1 cellular context compared by ENCODE assay signal in genomic region chr3:183449791-183450190, GRCh38.
TF ChIP-seq lines count a peak whose summit lies in the region.

No MANE protein-coding gene starts in this region.

TF ChIP-seq in HepG2, 621 proteins besides CTCF, POLR2A, EP300 and RAD21:
- TF ChIP-seq HBP1 (CRISPR knock-in tag; IDR thresholded peaks at IDR 0.05; ENCODE audit: low read depth) (no peak), ZNF337 (CRISPR knock-in tag; IDR thresholded peaks at IDR 0.05; ENCODE audit: borderline replicate concordance, low read depth) (no peak), ZNF839 (CRISPR knock-in tag; IDR thresholded peaks at IDR 0.05; ENCODE audit: borderline replicate concordance) (no peak), KDM6A (CRISPR knock-in tag; IDR thresholded peaks at IDR 0.05; ENCODE audit: low read depth) (no peak), ZBTB33 (CRISPR knock-in tag; IDR thresholded peaks at IDR 0.05) (no peak), ZC3H4 (CRISPR knock-in tag; IDR thresholded peaks at IDR 0.05; ENCODE audit: borderline replicate concordance) (no peak), ZBTB10 (CRISPR knock-in tag; IDR thresholded peaks at IDR 0.05; ENCODE audit: borderline replicate concordance) (no peak), FIP1L1 (IDR thresholded peaks at IDR 0.05; ENCODE audit: borderline replicate concordance, insufficient read depth, low read depth, low read length) (no peak), ZNF567 (CRISPR knock-in tag; IDR thresholded peaks at IDR 0.05; ENCODE audit: borderline replicate concordance) (no peak), LRRFIP1 (CRISPR knock-in tag; conservative IDR thresholded peaks at IDR 0.05) (no peak), ZFX (CRISPR knock-in tag; IDR thresholded peaks at IDR 0.05; ENCODE audit: low read depth) (no peak), GZF1 (CRISPR knock-in tag; IDR thresholded peaks at IDR 0.05) (no peak), ZSCAN30 (CRISPR knock-in tag; IDR thresholded peaks at IDR 0.05) (no peak), TCF12 (IDR thresholded peaks at IDR 0.05) (no peak), TCF12 (CRISPR knock-in tag; IDR thresholded peaks at IDR 0.05) (no peak), PAX8 (CRISPR knock-in tag; IDR thresholded peaks at IDR 0.05; ENCODE audit: borderline replicate concordance) (no peak), MTF2 (CRISPR knock-in tag; IDR thresholded peaks at IDR 0.05; ENCODE audit: borderline replicate concordance) (no peak), IRF2 (CRISPR knock-in tag; IDR thresholded peaks at IDR 0.05) (no peak)
